3 cellular contexts compared by ENCODE assay signal in genomic region chr1:171243878-171244277, GRCh38.
"Had no signal": no experiment of that assay in that cellular context is flagged by ENCODE, and none has a peak within 500 bp of the region (broad histone marks: within the 10 kb centered on the region; RNA-seq: fewer than 3 reads in every experiment).

No MANE protein-coding gene starts in this region.

- DNase-seq: GDM1, GF-D8 had no signal

- H3K4me3 ChIP-seq: GM12878 had no signal

- ATAC-seq: GM12878 had no signal
